ENCODE assay signal across 24 cellular contexts in the genomic region with DNA sequence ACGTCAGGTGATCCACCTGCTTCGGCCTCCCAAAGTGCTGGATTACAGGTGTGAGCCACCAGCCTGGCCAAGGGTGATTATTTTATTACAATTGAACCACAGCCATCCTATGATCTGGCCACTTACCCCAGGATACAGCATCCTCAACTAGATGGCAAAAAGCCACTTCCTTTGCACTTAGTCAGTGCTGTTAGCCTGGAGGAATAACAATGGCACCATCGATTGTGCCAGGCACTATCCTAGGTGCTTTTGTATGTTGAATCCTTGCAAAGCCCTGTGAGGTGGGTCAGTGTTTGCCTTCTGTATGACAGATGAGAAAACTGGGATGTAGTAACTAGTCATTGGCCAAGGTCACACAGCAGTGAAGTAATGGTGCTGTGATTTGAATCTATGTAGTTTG.
"Had no signal": no experiment of that assay in that cellular context is flagged by ENCODE, and none has a peak within 500 bp of the region (broad histone marks: within the 10 kb centered on the region; RNA-seq: fewer than 3 reads in every experiment).

No MANE protein-coding gene starts in this region.

- ATAC-seq: activated CD4-positive, alpha-beta T cell treated with anti-CD3 and anti-CD28 coated beads for 36 hours; activated T-cell treated with anti-CD3 and anti-CD28 coated beads, Interleukin-2, amount 50 U/mL, for 72 hours; natural killer cell; right cardiac atrium had no signal

- H3K4me1 ChIP-seq: colonic mucosa, spleen had no signal

- H3K4me3 ChIP-seq: cardiac muscle cell, colonic mucosa, spleen, transverse colon had no signal

- H3K36me3 ChIP-seq: cardiac muscle cell, colonic mucosa, spleen, transverse colon had no signal

- H3K9me3 ChIP-seq: colonic mucosa, spleen, transverse colon had no signal

- H3K9me3 Mint-ChIP-seq: activated T-cell treated with anti-CD3 and anti-CD28 coated beads, Interleukin-2, amount 50 U/mL, for 72 hours; memory B cell; natural killer cell; T-helper 2 cell treated with Interferon-gamma antibody and Interleukin-4, amounts not matched to agents 5 μg/mL and 100 μg/mL, for 36 hours had no signal

- DNase-seq: activated CD4-positive, alpha-beta T cell treated with anti-CD3 and anti-CD28 coated beads for 36 hours; activated CD4-positive, alpha-beta T cell treated with anti-CD3 and anti-CD28 coated beads, Interleukin-2, amount 50 U/mL, for 4 hours; activated CD4-positive, CD25-positive, alpha-beta regulatory T cell; activated effector memory CD4-positive, alpha-beta T cell treated with Interleukin-2 at 50 U/mL for 16 hours; activated naive CD4-positive, alpha-beta T cell treated with Interleukin-2 at 50 U/mL for 16 hours; activated T-cell treated with anti-CD3 and anti-CD28 coated beads for 4 hours; activated T-cell treated with anti-CD3 and anti-CD28 coated beads, Interleukin-2, amount 50 U/mL, for 72 hours; anterior cingulate cortex; cerebellar nuclear complex; effector CD8-positive, alpha-beta T cell; head of caudate nucleus; hippocampal formation; kidney; natural killer cell; right cardiac atrium; spleen; stimulated activated naive CD4-positive, alpha-beta T cell treated with Interleukin-2 at 50 U/mL for 16 hours; T-helper 1 cell had no signal

- H3K27me3 ChIP-seq: cardiac muscle cell, colonic mucosa, spleen, transverse colon had no signal

- H3K27ac ChIP-seq: cardiac muscle cell, colonic mucosa, spleen, transverse colon had no signal

- H3K4me1 Mint-ChIP-seq: activated CD4-positive, alpha-beta T cell treated with anti-CD3 and anti-CD28 coated beads for 36 hours; memory B cell; natural killer cell had no signal

- H3K4me3 Mint-ChIP-seq: activated CD4-positive, alpha-beta T cell treated with anti-CD3 and anti-CD28 coated beads for 36 hours; activated naive CD8-positive, alpha-beta T cell; activated T-cell treated with anti-CD3 and anti-CD28 coated beads, Interleukin-2, amount 50 U/mL, for 72 hours; memory B cell; natural killer cell; T-helper 2 cell treated with Interferon-gamma antibody and Interleukin-4, amounts not matched to agents 5 μg/mL and 100 μg/mL, for 36 hours had no signal

- H3K27ac Mint-ChIP-seq: activated CD4-positive, alpha-beta T cell treated with anti-CD3 and anti-CD28 coated beads for 36 hours; activated naive CD8-positive, alpha-beta T cell; activated T-cell treated with anti-CD3 and anti-CD28 coated beads, Interleukin-2, amount 50 U/mL, for 72 hours; memory B cell; natural killer cell; T-helper 2 cell treated with Interferon-gamma antibody and Interleukin-4, amounts not matched to agents 5 μg/mL and 100 μg/mL, for 36 hours had no signal

- H3K36me3 Mint-ChIP-seq: activated naive CD8-positive, alpha-beta T cell; memory B cell; natural killer cell had no signal

- H3K27me3 Mint-ChIP-seq: activated CD4-positive, alpha-beta T cell treated with anti-CD3 and anti-CD28 coated beads for 36 hours; activated naive CD8-positive, alpha-beta T cell had no signal
